ENCODE assay signal across 9 cellular contexts in genomic region chr6:108946695-108947094, GRCh38.
DNase-seq lines count a peak whose midpoint lies in the region; ATAC-seq and TF ChIP-seq lines count a peak whose summit lies in the region.
"Had no signal": no experiment of that assay in that cellular context is flagged by ENCODE, and none has a peak within 500 bp of the region (broad histone marks: within the 10 kb centered on the region; RNA-seq: fewer than 3 reads in every experiment).

No MANE protein-coding gene starts in this region.

- no peak for TF ChIP-seq POLR2A in stomach (IDR thresholded peaks at IDR 0.05)

- H3K9me2 ChIP-seq in Loucy (replicated peaks; ENCODE audit: low read depth, low read length) = no peaks in the 10 kb centered on the region

- no peak overlapping the region for H3K9ac ChIP-seq in Loucy (ENCODE audit: low read depth, low read length, poor library complexity, severe bottlenecking)

- no peaks in the 10 kb centered on the region for H3K9me3 ChIP-seq in Loucy (ENCODE audit: insufficient read depth, low read depth, low read length)
- H3K9me3 ChIP-seq in stomach = no peaks in the 10 kb centered on the region

- peak overlapping the region; percentile 42 for H3K27ac ChIP-seq in caudate nucleus (ENCODE audit: low read depth, low read length)
- H3K27ac ChIP-seq in layer of hippocampus (ENCODE audit: low read depth, low read length) = peak overlapping the region; percentile 35
- peak overlapping the region; percentile 9 to 90 (median 84) for H3K27ac ChIP-seq in stomach

- peaks cover 12% of the 10 kb centered on the region for H3K4me1 Mint-ChIP-seq in activated T-helper 17 cell treated with anti-CD3 and anti-CD28 coated beads, Interleukin-2, amount 50 U/mL, for 72 hours

- H3K4me3 Mint-ChIP-seq in activated T-helper 17 cell treated with anti-CD3 and anti-CD28 coated beads, Interleukin-2, amount 50 U/mL, for 72 hours = no peak overlapping the region

- no peak overlapping the region for H3K4me2 ChIP-seq in Loucy (ENCODE audit: low read depth, low read length, poor library complexity, severe bottlenecking)

- H3K4me1 ChIP-seq in Loucy (ENCODE audit: insufficient read depth, low read length, poor library complexity, severe bottlenecking) (peaks cover 62% of the 10 kb centered on the region), stomach (peaks cover 46 to 80% (median 71%) of the 10 kb centered on the region in 4 donors)

- intact Hi-C loops in stomach (cut with DNase I; ENCODE audit: low total_unique reads) = no loop called here

- H3K27me3 Mint-ChIP-seq in activated T-helper 17 cell treated with anti-CD3 and anti-CD28 coated beads, Interleukin-2, amount 50 U/mL, for 72 hours = no peaks in the 10 kb centered on the region

- no peaks in the 10 kb centered on the region for H3K9me3 Mint-ChIP-seq in activated T-helper 17 cell treated with anti-CD3 and anti-CD28 coated beads, Interleukin-2, amount 50 U/mL, for 72 hours

- H3K36me3 Mint-ChIP-seq in activated T-helper 17 cell treated with anti-CD3 and anti-CD28 coated beads, Interleukin-2, amount 50 U/mL, for 72 hours (ENCODE audit: low read depth) = no peaks in the 10 kb centered on the region

- 0 out of 2 replicates have a peak, but pooled peaks cover 4% of the 10 kb centered on the region for H3F3A ChIP-seq in Loucy (ENCODE audit: low read depth)

- no peaks in the 10 kb centered on the region for H3K79me2 ChIP-seq in Loucy (ENCODE audit: insufficient read depth, low read length)

- no peak for TF ChIP-seq CTCF in Loucy (conservative IDR thresholded peaks at IDR 0.05; ENCODE audit: low read length)
- no peak for TF ChIP-seq CTCF in stomach (IDR thresholded peaks at IDR 0.05)

- no peak for ATAC-seq in activated T-helper 17 cell treated with anti-CD3 and anti-CD28 coated beads, Interleukin-2, amount 50 U/mL, for 72 hours (replicated peaks)

- no peak overlapping the region for H3K27ac Mint-ChIP-seq in activated T-helper 17 cell treated with anti-CD3 and anti-CD28 coated beads, Interleukin-2, amount 50 U/mL, for 72 hours

- no peak overlapping the region for H3K4me3 ChIP-seq in Loucy (ENCODE audit: low read length, poor library complexity, severe bottlenecking)
- no peak overlapping the region for H3K4me3 ChIP-seq in stomach

- no peaks in the 10 kb centered on the region for H4K20me1 ChIP-seq in Loucy (ENCODE audit: insufficient read depth, low read length, poor library complexity, severe bottlenecking)

- H2AFZ ChIP-seq in Loucy (ENCODE audit: low read length) = peak overlapping the region; percentile 26; the same call in 1 of the 2 replicates

- DNase-seq in caudate nucleus (lab: John Stamatoyannopoulos, UW) = no peak
- no peak for DNase-seq in stomach
- no peak for DNase-seq in NCI-H2081 treated with DMSO at 0.1 percent for 48 hours (lab: John Stamatoyannopoulos, UW)
- DNase-seq in GOT3 (lab: John Stamatoyannopoulos, UW) = no peak
- no peak for DNase-seq in NCI-H748 (lab: John Stamatoyannopoulos, UW; ENCODE audit: unreplicated experiment)
- DNase-seq: stimulated activated CD4-positive, alpha-beta T cell treated with anti-CD3 and anti-CD28 coated beads, Interleukin-15, amount 100 ng/mL, for 24 hours had no signal

- WGBS in stomach, 5 donors = 31 to 49% (median 34%) methylated on average over 3 of the region's 3 CpGs

- no peak for TF ChIP-seq EP300 in stomach (IDR thresholded peaks at IDR 0.05)

- no peaks in the 10 kb centered on the region for H3K36me3 ChIP-seq in Loucy (ENCODE audit: insufficient read depth, low read length)
- H3K36me3 ChIP-seq in stomach = no peaks in the 10 kb centered on the region

- H3K27me3 ChIP-seq in Loucy (ENCODE audit: insufficient read depth, low read length, poor library complexity, severe bottlenecking) (no peaks in the 10 kb centered on the region), layer of hippocampus (ENCODE audit: control insufficient read depth, insufficient read depth, low read length) (no peaks in the 10 kb centered on the region), stomach (no peaks in the 10 kb centered on the region)
